Comparison of ENCODE assay signal across 9 cellular contexts in genomic region chr10:44958897-44959242, GRCh38. TPM values are rescaled to one million over a fixed set of nuclear protein-coding genes. Genes with fewer than 3 reads are reported as not detected.
DNase-seq lines count a peak whose midpoint lies in the region; ATAC-seq and TF ChIP-seq lines count a peak whose summit lies in the region.
"Had no signal": no experiment of that assay in that cellular context is flagged by ENCODE, and none has a peak within 500 bp of the region (broad histone marks: within the 10 kb centered on the region; RNA-seq: fewer than 3 reads in every experiment).

No MANE protein-coding gene starts in this region.

- intact Hi-C loops in stomach (cut with DNase I; ENCODE audit: low total_unique reads), result no loop called here

- 3 to 4% (median 4%) methylated on average over 6 of the region's 6 CpGs for WGBS in stomach, 5 donors

- H3K4me1 ChIP-seq in HUES48 (ENCODE audit: control insufficient read depth, insufficient read depth, low read length) (peaks cover 20% of the 10 kb centered on the region), iPS-20b (ENCODE audit: insufficient read depth, low read length) (peaks cover 19% of the 10 kb centered on the region), stomach (peaks cover 35 to 70% (median 53%) of the 10 kb centered on the region in 4 donors)

- peaks cover 9% of the 10 kb centered on the region; the same call in 1 of the 2 replicates for H3K27me3 ChIP-seq in HUES48 (ENCODE audit: control insufficient read depth, insufficient read depth, low read length)
- peaks cover 20% of the 10 kb centered on the region for H3K27me3 ChIP-seq in iPS-20b (ENCODE audit: insufficient read depth, low read length)
- H3K27me3 ChIP-seq in stomach, result no peaks in the 10 kb centered on the region

- no peak for ATAC-seq in HG03342 (IDR thresholded peaks at IDR 0.05; ENCODE audit: unreplicated experiment)

- H3K9ac ChIP-seq in HUES48 (ENCODE audit: low read depth, low read length), result peak overlapping the region; percentile 85
- H3K9ac ChIP-seq in iPS-20b (ENCODE audit: low read depth, low read length), result peak overlapping the region; percentile 92

- peak overlapping the region; percentile 81 for H3K4me3 Mint-ChIP-seq in activated naive CD8-positive, alpha-beta T cell treated with anti-CD3 and anti-CD28 coated beads for 36 hours

- TF ChIP-seq POLR2A in stomach (IDR thresholded peaks at IDR 0.05), result no peak

- TF ChIP-seq EP300 in stomach (IDR thresholded peaks at IDR 0.05), result no peak

- no peaks in the 10 kb centered on the region for H3K36me3 ChIP-seq in HUES48 (ENCODE audit: control insufficient read depth, insufficient read depth, low read length)
- no peaks in the 10 kb centered on the region for H3K36me3 ChIP-seq in iPS-20b (ENCODE audit: insufficient read depth, low read depth, low read length)
- H3K36me3 ChIP-seq in stomach, result peaks cover 0 to 10% (median 3%) of the 10 kb centered on the region in 4 donors

- peak overlapping the region; percentile 90 for H3K4me3 ChIP-seq in HUES48 (ENCODE audit: low read depth, low read length)
- peak overlapping the region; percentile 97 for H3K4me3 ChIP-seq in iPS-20b (ENCODE audit: low read length)
- H3K4me3 ChIP-seq in stomach, result peak overlapping the region; percentile 60 to 72 (median 72)

- peaks cover 12% of the 10 kb centered on the region for H3K4me1 Mint-ChIP-seq in activated naive CD8-positive, alpha-beta T cell treated with anti-CD3 and anti-CD28 coated beads for 36 hours

- H3K36me3 Mint-ChIP-seq in activated naive CD8-positive, alpha-beta T cell treated with anti-CD3 and anti-CD28 coated beads for 36 hours, result peaks cover 12% of the 10 kb centered on the region

- TF ChIP-seq CTCF in stomach (IDR thresholded peaks at IDR 0.05), result no peak

- H3K27ac ChIP-seq in HUES48 (ENCODE audit: low read depth, low read length) (peak overlapping the region; percentile 77), iPS-20b (ENCODE audit: low read length) (peak overlapping the region; percentile 48), stomach (peak overlapping the region; percentile 87 to 96 (median 93))

- peak overlapping the region; percentile 60 for H3K27ac Mint-ChIP-seq in activated naive CD8-positive, alpha-beta T cell treated with anti-CD3 and anti-CD28 coated beads for 36 hours

- DNase-seq in activated naive CD8-positive, alpha-beta T cell treated with anti-CD3 and anti-CD28 coated beads for 36 hours, result no peak
- DNase-seq in stomach, result no peak
- no peak for DNase-seq in NCI-H2107 (lab: John Stamatoyannopoulos, UW)
- DNase-seq in AG20443 (ENCODE audit: low spot score), result no peak
- no peak for DNase-seq in mesenteric fat pad (ENCODE audit: low spot score)

- H3K9me3 Mint-ChIP-seq in activated naive CD8-positive, alpha-beta T cell treated with anti-CD3 and anti-CD28 coated beads for 36 hours, result peaks cover 3% of the 10 kb centered on the region

- no peaks in the 10 kb centered on the region for H3K9me3 ChIP-seq in HUES48 (ENCODE audit: control insufficient read depth, insufficient read depth, low read length)
- H3K9me3 ChIP-seq in iPS-20b (ENCODE audit: insufficient read depth, low read depth, low read length), result no peaks in the 10 kb centered on the region
- H3K9me3 ChIP-seq in stomach, result no peaks in the 10 kb centered on the region

- H3K27me3 Mint-ChIP-seq in activated naive CD8-positive, alpha-beta T cell treated with anti-CD3 and anti-CD28 coated beads for 36 hours, result no peaks in the 10 kb centered on the region

RNA-seq across cellular contexts. Expression of gene RASSF4, which starts 0.7 kb away (rescaled TPM):
- total RNA-seq in activated naive CD8-positive, alpha-beta T cell treated with anti-CD3 and anti-CD28 coated beads for 36 hours, result 1 to 10 TPM; 5.6 to 6.2 TPM
- total RNA-seq in stomach (10 to 100 TPM in 4 of 5 donors, 1 to 10 TPM in 1; 7.8 to 74.5 (median 22.7) TPM), mesenteric fat pad (122 TPM)
- polyA plus RNA-seq in stomach, result 10 to 100 TPM in 2 of 3 donors, 1 to 10 TPM in 1; 7.8 to 13.7 (median 10.4) TPM

RNA-seq across cellular contexts. Expression of gene DEPP1, which starts 19.7 kb away (rescaled TPM):
- total RNA-seq in activated naive CD8-positive, alpha-beta T cell treated with anti-CD3 and anti-CD28 coated beads for 36 hours, result under 1 TPM; 0.12 to 0.49 TPM
- total RNA-seq in stomach (10 to 100 TPM in 4 of 5 donors, 1 to 10 TPM in 1; 9.8 to 72.9 (median 29.0) TPM), mesenteric fat pad (566 TPM)
- polyA plus RNA-seq in stomach, result 10 to 100 TPM; 24.4 to 65.1 (median 42.0) TPM

RNA-seq across cellular contexts. Expression of gene ZNF22, which starts 41.9 kb away (rescaled TPM):
- 10 to 100 TPM; 45.6 to 47.6 TPM for total RNA-seq in activated naive CD8-positive, alpha-beta T cell treated with anti-CD3 and anti-CD28 coated beads for 36 hours
- total RNA-seq in stomach (10 to 100 TPM in 3 of 5 donors, 1 to 10 TPM in 1, under 1 TPM in 1; 0.58 to 39.8 (median 13.4) TPM), mesenteric fat pad (50.3 TPM)
- polyA plus RNA-seq in stomach, result 10 to 100 TPM; 12.1 to 23.5 (median 20.2) TPM

RNA-seq across cellular contexts. Expression of gene TMEM72, which starts 47.7 kb away (rescaled TPM):
- total RNA-seq in activated naive CD8-positive, alpha-beta T cell treated with anti-CD3 and anti-CD28 coated beads for 36 hours, result not detected
- total RNA-seq in stomach, result 10 to 100 TPM in 1 of 5 donors, 1 to 10 TPM in 1, not detected in 3; 1.3 to 30.4 TPM
- under 1 TPM in 1 of 3 donors, not detected in 2; 0.13 TPM for polyA plus RNA-seq in stomach
- not detected for total RNA-seq in mesenteric fat pad
- total RNA-seq: HT1080 had no signal
